8 cellular contexts compared by ENCODE assay signal in the genomic region with DNA sequence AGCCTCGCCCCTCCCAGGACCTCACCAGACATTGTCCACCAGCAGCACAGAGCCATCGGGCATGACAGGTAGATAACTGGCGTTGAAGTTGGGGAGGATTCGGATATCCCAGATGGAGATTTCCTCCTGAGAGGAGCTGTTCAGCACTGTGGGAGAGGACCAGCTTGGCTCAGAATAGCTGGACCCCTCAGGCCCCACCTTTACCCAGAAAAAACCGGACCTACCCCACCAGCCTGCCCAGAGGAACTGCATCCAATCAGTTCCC. TPM values are rescaled to one million over a fixed set of nuclear protein-coding genes. Genes with fewer than 3 reads are reported as not detected.
DNase-seq lines count a peak whose midpoint lies in the region; ATAC-seq and TF ChIP-seq lines count a peak whose summit lies in the region.

No MANE protein-coding gene starts in this region.

- TF ChIP-seq RAD21 in liver (IDR thresholded peaks at IDR 0.05): no peak

- H3K36me3 ChIP-seq in left ventricle myocardium inferior: peaks cover 37% of the 10 kb centered on the region
- peaks cover 2 to 30% (median 11%) of the 10 kb centered on the region in 4 donors for H3K36me3 ChIP-seq in liver (ENCODE audit: control insufficient read depth in 4 of 4, insufficient read depth in 3 of 4, low read depth in 1 of 4, low read length in 3 of 4)
- H3K36me3 ChIP-seq in upper lobe of right lung: peaks cover 25% of the 10 kb centered on the region

- H3K27me3 ChIP-seq in left ventricle myocardium inferior (ENCODE audit: low read depth) (no peaks in the 10 kb centered on the region), liver (ENCODE audit: control insufficient read depth in 4 of 4, insufficient read depth in 4 of 4, low read length in 3 of 4) (no peaks in the 10 kb centered on the region), upper lobe of right lung (no peaks in the 10 kb centered on the region)

- H3K4me1 Mint-ChIP-seq in activated naive CD8-positive, alpha-beta T cell treated with anti-CD3 and anti-CD28 coated beads, Interleukin-2, amount 10 ng/mL, durations not matched to agents 7 days and 5 days: peaks cover 40% of the 10 kb centered on the region

- no peaks in the 10 kb centered on the region for H3K27me3 Mint-ChIP-seq in activated naive CD8-positive, alpha-beta T cell treated with anti-CD3 and anti-CD28 coated beads, Interleukin-2, amount 10 ng/mL, durations not matched to agents 7 days and 5 days

- H3K27ac Mint-ChIP-seq in activated naive CD8-positive, alpha-beta T cell treated with anti-CD3 and anti-CD28 coated beads, Interleukin-2, amount 10 ng/mL, durations not matched to agents 7 days and 5 days: peak overlapping the region; percentile 82

- no peak for TF ChIP-seq CTCF in left ventricle myocardium inferior (IDR thresholded peaks at IDR 0.05; ENCODE audit: borderline replicate concordance)
- TF ChIP-seq CTCF in liver (IDR thresholded peaks at IDR 0.05; ENCODE audit: low read depth, low read length, missing input control): no peak
- TF ChIP-seq CTCF in upper lobe of right lung (IDR thresholded peaks at IDR 0.05): no peak

- WGBS in liver: 82% methylated on average over 5 of the region's 5 CpGs

- H3K9me3 ChIP-seq in left ventricle myocardium inferior (replicated peaks) (no peaks in the 10 kb centered on the region), liver (ENCODE audit: control insufficient read depth in 4 of 4, low read length in 3 of 4) (no peaks in the 10 kb centered on the region), upper lobe of right lung (no peaks in the 10 kb centered on the region)

- H3K9ac ChIP-seq in liver (ENCODE audit: low read depth in 1 of 2, low read length in 2 of 2): peak overlapping the region in 1 of 2 donors; percentile 35

- H3K36me3 Mint-ChIP-seq in activated naive CD8-positive, alpha-beta T cell treated with anti-CD3 and anti-CD28 coated beads, Interleukin-2, amount 10 ng/mL, durations not matched to agents 7 days and 5 days: peaks cover 20% of the 10 kb centered on the region

- DNase-seq in left ventricle myocardium inferior (no peak), left cardiac atrium (no peak), upper lobe of right lung (no peak), AML-193 (lab: John Stamatoyannopoulos, UW) (no peak), HPDE6-E6E7 (ENCODE audit: extremely low spot score) (no peak)
- DNase-seq in activated naive CD8-positive, alpha-beta T cell treated with anti-CD3 and anti-CD28 coated beads, Interleukin-2, amount 10 ng/mL, durations not matched to agents 7 days and 5 days: no peak

- H3K4me3 Mint-ChIP-seq in activated naive CD8-positive, alpha-beta T cell treated with anti-CD3 and anti-CD28 coated beads, Interleukin-2, amount 10 ng/mL, durations not matched to agents 7 days and 5 days: peak overlapping the region; percentile 83

- POLR2A ChIA-PET in activated naive CD8-positive, alpha-beta T cell treated with anti-CD3 and anti-CD28 coated beads, Interleukin-2, amount 10 ng/mL, durations not matched to agents 7 days and 5 days (lab: Charles Lee): interaction anchor here (1.0 to 4.4 kb wide), 7 partner anchors 8 to 272 kb away, joined by 3 to 48 read pairs (median 10); a partner anchor contains a TSS

- H3K4me1 ChIP-seq in left ventricle myocardium inferior (peaks cover 26% of the 10 kb centered on the region), liver (ENCODE audit: control insufficient read depth in 4 of 4, insufficient read depth in 4 of 4, low read length in 3 of 4) (peaks cover 3 to 17% (median 10%) of the 10 kb centered on the region in 4 donors), upper lobe of right lung (peaks cover 16% of the 10 kb centered on the region)

- intact Hi-C loops in left ventricle myocardium inferior (cut with micrococcal nuclease) (no loop called here), left cardiac atrium (cut with DNase I) (no loop called here), upper lobe of right lung (cut with DNase I) (no loop called here)

- H3K27ac ChIP-seq in left ventricle myocardium inferior (replicated peaks) (peak overlapping the region; percentile 87), liver (ENCODE audit: low read depth in 1 of 2, low read length in 2 of 2) (peak overlapping the region; percentile 79 to 92), upper lobe of right lung (peak overlapping the region; percentile 85)

- H3K4me3 ChIP-seq in left ventricle myocardium inferior (peak overlapping the region; percentile 95), liver (ENCODE audit: low read depth in 1 of 3, low read length in 3 of 3) (no peak overlapping the region), upper lobe of right lung (no peak overlapping the region)

- no peaks in the 10 kb centered on the region for H3K9me3 Mint-ChIP-seq in activated naive CD8-positive, alpha-beta T cell treated with anti-CD3 and anti-CD28 coated beads, Interleukin-2, amount 10 ng/mL, durations not matched to agents 7 days and 5 days

- ATAC-seq in left cardiac atrium (no peak), upper lobe of right lung (no peak), GM19395 (IDR thresholded peaks at IDR 0.05; ENCODE audit: unreplicated experiment) (no peak)
- no peak for ATAC-seq in activated naive CD8-positive, alpha-beta T cell treated with anti-CD3 and anti-CD28 coated beads, Interleukin-2, amount 10 ng/mL, durations not matched to agents 7 days and 5 days (ENCODE audit: low read depth)

TF ChIP-seq in liver, 16 proteins besides CTCF, POLR2A, EP300 and RAD21 (continues in another document):
- TF ChIP-seq SP1 (IDR thresholded peaks at IDR 0.05) (no peak), FOXA1 (IDR thresholded peaks at IDR 0.05) (no peak), HNF4G (IDR thresholded peaks at IDR 0.05) (no peak), JUND (IDR thresholded peaks at IDR 0.05) (no peak), EGR1 (IDR thresholded peaks at IDR 0.05; ENCODE audit: low read depth in 2 of 2) (no peak), FOXA2 (IDR thresholded peaks at IDR 0.05) (no peak), GABPA (IDR thresholded peaks at IDR 0.05 in 1 of 2, conservative IDR thresholded peaks at IDR 0.05 in 1 of 2) (no peak), RXRA (IDR thresholded peaks at IDR 0.05) (no peak), TAF1 (conservative IDR thresholded peaks at IDR 0.05) (no peak)
- TF ChIP-seq, protein P1, sequence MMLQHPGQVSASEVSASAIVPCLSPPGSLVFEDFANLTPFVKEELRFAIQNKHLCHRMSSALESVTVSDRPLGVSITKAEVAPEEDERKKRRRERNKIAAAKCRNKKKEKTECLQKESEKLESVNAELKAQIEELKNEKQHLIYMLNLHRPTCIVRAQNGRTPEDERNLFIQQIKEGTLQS (IDR thresholded peaks at IDR 0.05): no peak
- TF ChIP-seq, protein P2, sequence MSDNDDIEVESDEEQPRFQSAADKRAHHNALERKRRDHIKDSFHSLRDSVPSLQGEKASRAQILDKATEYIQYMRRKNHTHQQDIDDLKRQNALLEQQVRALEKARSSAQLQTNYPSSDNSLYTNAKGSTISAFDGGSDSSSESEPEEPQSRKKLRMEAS (IDR thresholded peaks at IDR 0.05): no peak
- TF ChIP-seq, protein P3, sequence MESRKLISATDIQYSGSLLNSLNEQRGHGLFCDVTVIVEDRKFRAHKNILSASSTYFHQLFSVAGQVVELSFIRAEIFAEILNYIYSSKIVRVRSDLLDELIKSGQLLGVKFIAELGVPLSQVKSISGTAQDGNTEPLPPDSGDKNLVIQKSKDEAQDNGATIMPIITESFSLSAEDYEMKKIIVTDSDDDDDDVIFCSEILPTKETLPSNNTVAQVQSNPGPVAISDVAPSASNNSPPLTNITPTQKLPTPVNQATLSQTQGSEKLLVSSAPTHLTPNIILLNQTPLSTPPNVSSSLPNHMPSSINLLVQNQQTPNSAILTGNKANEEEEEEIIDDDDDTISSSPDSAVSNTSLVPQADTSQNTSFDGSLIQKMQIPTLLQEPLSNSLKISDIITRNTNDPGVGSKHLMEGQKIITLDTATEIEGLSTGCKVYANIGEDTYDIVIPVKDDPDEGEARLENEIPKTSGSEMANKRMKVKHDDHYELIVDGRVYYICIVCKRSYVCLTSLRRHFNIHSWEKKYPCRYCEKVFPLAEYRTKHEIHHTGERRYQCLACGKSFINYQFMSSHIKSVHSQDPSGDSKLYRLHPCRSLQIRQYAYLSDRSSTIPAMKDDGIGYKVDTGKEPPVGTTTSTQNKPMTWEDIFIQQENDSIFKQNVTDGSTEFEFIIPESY (IDR thresholded peaks at IDR 0.05): no peak

RNA-seq across cellular contexts. Expression of a gene that starts 1.5 kb away (rescaled TPM):
- total RNA-seq in left ventricle myocardium inferior (7.1 TPM), left cardiac atrium (10 to 100 TPM in 1 of 2 donors, 1 to 10 TPM in 1; 8.3 to 12.2 TPM), liver (1 to 10 TPM; 3.5 to 6.9 TPM), upper lobe of right lung (19.7 TPM)
- total RNA-seq in activated naive CD8-positive, alpha-beta T cell treated with anti-CD3 and anti-CD28 coated beads, Interleukin-2, amount 10 ng/mL, durations not matched to agents 7 days and 5 days: 10 to 100 TPM; 52.0 to 58.4 TPM
- polyA plus RNA-seq in liver: 1 to 10 TPM; 2.8 to 9.7 TPM

RNA-seq across cellular contexts. Expression of a gene that starts 8.3 kb away (rescaled TPM):
- total RNA-seq in left ventricle myocardium inferior (100 TPM), left cardiac atrium (100 to 1,000 TPM; 104 to 113 TPM), liver (10 to 100 TPM; 28.4 to 39.8 TPM), upper lobe of right lung (105 TPM)
- total RNA-seq in activated naive CD8-positive, alpha-beta T cell treated with anti-CD3 and anti-CD28 coated beads, Interleukin-2, amount 10 ng/mL, durations not matched to agents 7 days and 5 days: 100 to 1,000 TPM; 170 to 175 TPM
- 100 to 1,000 TPM in 1 of 2 donors, 10 to 100 TPM in 1; 75.5 to 112 TPM for polyA plus RNA-seq in liver

RNA-seq across cellular contexts. Expression of a gene that starts 11.4 kb away (rescaled TPM):
- total RNA-seq in left ventricle myocardium inferior (1.5 TPM), left cardiac atrium (1 to 10 TPM; 2.2 to 3.4 TPM), liver (under 1 TPM; 0.17 to 0.28 TPM), upper lobe of right lung (4.4 TPM)
- 1 to 10 TPM; 6.7 to 6.9 TPM for total RNA-seq in activated naive CD8-positive, alpha-beta T cell treated with anti-CD3 and anti-CD28 coated beads, Interleukin-2, amount 10 ng/mL, durations not matched to agents 7 days and 5 days
- polyA plus RNA-seq in liver: under 1 TPM; 0.18 to 0.57 TPM

RNA-seq across cellular contexts. Expression of a gene that starts 20.2 kb away (rescaled TPM):
- total RNA-seq in left ventricle myocardium inferior: 0.25 TPM
- under 1 TPM; 0.58 to 0.85 TPM for total RNA-seq in left cardiac atrium
- 10 to 100 TPM; 12.6 to 13.0 TPM for total RNA-seq in activated naive CD8-positive, alpha-beta T cell treated with anti-CD3 and anti-CD28 coated beads, Interleukin-2, amount 10 ng/mL, durations not matched to agents 7 days and 5 days
- under 1 TPM; 0.33 to 0.79 TPM for total RNA-seq in liver
- polyA plus RNA-seq in liver: under 1 TPM in 1 of 2 donors, not detected in 1; 0.14 TPM
- total RNA-seq in upper lobe of right lung: 0.49 TPM

RNA-seq across cellular contexts. Expression of a gene that starts 20.7 kb away (rescaled TPM):
- total RNA-seq in left ventricle myocardium inferior: 0.74 TPM
- under 1 TPM in 1 of 2 donors, not detected in 1; 0.68 TPM for total RNA-seq in left cardiac atrium
- 10 to 100 TPM; 31.1 to 38.8 TPM for total RNA-seq in activated naive CD8-positive, alpha-beta T cell treated with anti-CD3 and anti-CD28 coated beads, Interleukin-2, amount 10 ng/mL, durations not matched to agents 7 days and 5 days
- 1 to 10 TPM in 1 of 2 donors, under 1 TPM in 1; 0.28 to 1.1 TPM for total RNA-seq in liver
- polyA plus RNA-seq in liver: 1 to 10 TPM; 5.4 to 7.0 TPM
- 2.3 TPM for total RNA-seq in upper lobe of right lung
